1 cellular context compared by ENCODE assay signal in the genomic region with DNA sequence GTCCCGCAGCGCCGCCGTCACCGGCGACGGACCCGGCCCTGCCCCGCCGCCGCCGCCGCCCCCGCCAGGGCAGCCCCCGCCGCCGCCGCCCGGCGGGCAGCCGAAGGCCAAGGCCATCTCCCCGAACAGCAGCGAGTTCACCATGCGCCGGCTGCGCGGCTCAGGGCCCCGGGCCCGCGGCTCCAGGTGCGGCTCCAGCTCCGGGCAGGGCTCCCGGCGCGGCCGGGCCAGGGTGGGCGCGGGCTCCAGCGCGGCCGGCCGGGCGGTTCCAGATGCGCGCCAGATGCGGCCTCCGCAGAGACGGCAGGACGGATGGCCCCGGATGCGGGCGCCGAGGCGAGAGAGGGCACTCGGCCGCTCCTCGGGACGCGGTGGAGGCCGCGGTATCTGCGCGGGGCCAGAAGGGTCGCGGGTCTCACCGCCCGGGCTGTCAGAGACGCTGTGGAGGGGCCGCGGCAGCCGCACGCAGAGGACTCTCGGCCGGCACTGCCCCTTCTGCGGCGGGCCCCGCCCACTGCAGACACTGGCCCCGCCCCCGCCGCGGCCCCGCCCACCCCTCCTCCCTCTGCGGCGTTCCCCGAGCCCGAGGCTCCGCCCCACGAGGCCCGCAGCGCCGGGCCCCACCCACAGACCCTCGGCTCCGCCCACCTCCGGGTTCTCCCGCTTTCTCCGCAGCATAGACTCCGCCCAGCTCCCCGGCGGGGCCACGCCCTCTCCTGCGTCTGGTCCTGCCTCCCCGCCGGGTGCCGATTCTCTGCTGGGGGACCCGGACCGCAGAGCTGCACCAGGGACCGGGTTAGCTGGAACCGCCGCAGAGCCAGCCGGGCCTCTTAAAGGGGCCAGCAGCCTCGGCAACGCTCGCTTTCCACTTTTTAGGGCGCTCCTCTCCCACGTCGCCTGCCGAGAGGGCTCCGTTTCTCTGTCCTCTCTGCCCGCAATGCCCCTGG.
A peak's percentile ranks its signal among the peaks of the same experiment; 100 is the strongest.
TF ChIP-seq lines count a peak whose summit lies in the region.

A gene (minus strand): TSS at position 488 of the 947 bp plus-strand sequence. CDS start 344 bp downstream, at position 144.

TF ChIP-seq in HepG2, 621 proteins besides CTCF, POLR2A, EP300 and RAD21 (continued from another document and continues in another):
- TF ChIP-seq, protein P1, sequence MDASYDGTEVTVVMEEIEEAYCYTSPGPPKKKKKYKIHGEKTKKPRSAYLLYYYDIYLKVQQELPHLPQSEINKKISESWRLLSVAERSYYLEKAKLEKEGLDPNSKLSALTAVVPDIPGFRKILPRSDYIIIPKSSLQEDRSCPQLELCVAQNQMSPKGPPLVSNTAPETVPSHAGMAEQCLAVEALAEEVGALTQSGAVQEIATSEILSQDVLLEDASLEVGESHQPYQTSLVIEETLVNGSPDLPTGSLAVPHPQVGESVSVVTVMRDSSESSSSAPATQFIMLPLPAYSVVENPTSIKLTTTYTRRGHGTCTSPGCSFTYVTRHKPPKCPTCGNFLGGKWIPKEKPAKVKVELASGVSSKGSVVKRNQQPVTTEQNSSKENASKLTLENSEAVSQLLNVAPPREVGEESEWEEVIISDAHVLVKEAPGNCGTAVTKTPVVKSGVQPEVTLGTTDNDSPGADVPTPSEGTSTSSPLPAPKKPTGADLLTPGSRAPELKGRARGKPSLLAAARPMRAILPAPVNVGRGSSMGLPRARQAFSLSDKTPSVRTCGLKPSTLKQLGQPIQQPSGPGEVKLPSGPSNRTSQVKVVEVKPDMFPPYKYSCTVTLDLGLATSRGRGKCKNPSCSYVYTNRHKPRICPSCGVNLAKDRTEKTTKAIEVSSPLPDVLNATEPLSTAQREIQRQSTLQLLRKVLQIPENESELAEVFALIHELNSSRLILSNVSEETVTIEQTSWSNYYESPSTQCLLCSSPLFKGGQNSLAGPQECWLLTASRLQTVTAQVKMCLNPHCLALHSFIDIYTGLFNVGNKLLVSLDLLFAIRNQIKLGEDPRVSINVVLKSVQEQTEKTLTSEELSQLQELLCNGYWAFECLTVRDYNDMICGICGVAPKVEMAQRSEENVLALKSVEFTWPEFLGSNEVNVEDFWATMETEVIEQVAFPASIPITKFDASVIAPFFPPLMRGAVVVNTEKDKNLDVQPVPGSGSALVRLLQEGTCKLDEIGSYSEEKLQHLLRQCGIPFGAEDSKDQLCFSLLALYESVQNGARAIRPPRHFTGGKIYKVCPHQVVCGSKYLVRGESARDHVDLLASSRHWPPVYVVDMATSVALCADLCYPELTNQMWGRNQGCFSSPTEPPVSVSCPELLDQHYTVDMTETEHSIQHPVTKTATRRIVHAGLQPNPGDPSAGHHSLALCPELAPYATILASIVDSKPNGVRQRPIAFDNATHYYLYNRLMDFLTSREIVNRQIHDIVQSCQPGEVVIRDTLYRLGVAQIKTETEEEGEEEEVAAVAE (CRISPR knock-in tag; IDR thresholded peaks at IDR 0.05; ENCODE audit: borderline replicate concordance): no peak
- TF ChIP-seq SALL1 (CRISPR knock-in tag; IDR thresholded peaks at IDR 0.05) (peak; percentile 42), TAF1 (CRISPR knock-in tag; IDR thresholded peaks at IDR 0.05) (peak; percentile 84), DNMT1 (CRISPR knock-in tag; IDR thresholded peaks at IDR 0.05) (no peak), ZMYM3 (CRISPR knock-in tag; IDR thresholded peaks at IDR 0.05) (no peak), KLF16 (CRISPR knock-in tag; IDR thresholded peaks at IDR 0.05) (no peak), MED1 (CRISPR knock-in tag; IDR thresholded peaks at IDR 0.05) (peak; percentile 43; the same call in 1 of the 2 replicates), SAFB2 (CRISPR knock-in tag; IDR thresholded peaks at IDR 0.05; ENCODE audit: borderline replicate concordance, low read depth) (0 out of 2 replicates have a peak, but pooled peaks have one; percentile 31), YEATS2 (CRISPR knock-in tag; IDR thresholded peaks at IDR 0.05; ENCODE audit: borderline replicate concordance) (0 out of 2 replicates have a peak, but pooled peaks have one; percentile 35), MTF1 (CRISPR knock-in tag; IDR thresholded peaks at IDR 0.05) (no peak), ZNF674 (CRISPR knock-in tag; IDR thresholded peaks at IDR 0.05; ENCODE audit: low read depth) (no peak), ZNF746 (CRISPR knock-in tag; IDR thresholded peaks at IDR 0.05) (no peak), MXI1 (IDR thresholded peaks at IDR 0.05; ENCODE audit: borderline replicate concordance, low read depth, low read length) (peak; percentile 6; the same call in 1 of the 3 replicates), ZNF160 (CRISPR knock-in tag; IDR thresholded peaks at IDR 0.05) (0 out of 2 replicates have a peak, but pooled peaks have one; percentile 34), ZMAT3 (CRISPR knock-in tag; conservative IDR thresholded peaks at IDR 0.05) (0 out of 2 replicates have a peak, but pooled peaks have one; percentile 36), AGO2 (optimal IDR thresholded peaks at IDR 0.05; ENCODE audit: low read depth, low read length) (peak; percentile 47), ZNF460 (CRISPR knock-in tag; IDR thresholded peaks at IDR 0.05; ENCODE audit: borderline replicate concordance) (no peak; the same call in 1 of the 2 replicates), NBN (conservative IDR thresholded peaks at IDR 0.05) (no peak), BORCS8-MEF2B (CRISPR knock-in tag; IDR thresholded peaks at IDR 0.05) (no peak), SAP130 (CRISPR knock-in tag; IDR thresholded peaks at IDR 0.05; ENCODE audit: low read depth) (peak; percentile 67), ZNF430 (CRISPR knock-in tag; IDR thresholded peaks at IDR 0.05) (no peak), ZNF83 (CRISPR knock-in tag; IDR thresholded peaks at IDR 0.05; ENCODE audit: borderline replicate concordance) (no peak), KLF11 (CRISPR knock-in tag; IDR thresholded peaks at IDR 0.05) (no peak), WIZ (CRISPR knock-in tag; IDR thresholded peaks at IDR 0.05) (no peak), REL (CRISPR knock-in tag; conservative IDR thresholded peaks at IDR 0.05) (0 out of 2 replicates have a peak, but pooled peaks have one; percentile 45), PHF8 (CRISPR knock-in tag; IDR thresholded peaks at IDR 0.05) (peak; percentile 64)
- TF ChIP-seq, protein P2, sequence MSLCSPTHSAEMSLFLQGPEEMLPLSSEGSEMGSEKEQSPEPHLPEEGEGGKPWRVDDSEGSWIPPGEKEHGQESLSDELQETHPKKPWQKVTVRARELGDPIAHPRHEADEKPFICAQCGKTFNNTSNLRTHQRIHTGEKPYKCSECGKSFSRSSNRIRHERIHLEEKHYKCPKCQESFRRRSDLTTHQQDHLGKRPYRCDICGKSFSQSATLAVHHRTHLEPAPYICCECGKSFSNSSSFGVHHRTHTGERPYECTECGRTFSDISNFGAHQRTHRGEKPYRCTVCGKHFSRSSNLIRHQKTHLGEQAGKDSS (CRISPR knock-in tag; IDR thresholded peaks at IDR 0.05; ENCODE audit: borderline replicate concordance, low read depth): no peak
- TF ChIP-seq, protein P3, sequence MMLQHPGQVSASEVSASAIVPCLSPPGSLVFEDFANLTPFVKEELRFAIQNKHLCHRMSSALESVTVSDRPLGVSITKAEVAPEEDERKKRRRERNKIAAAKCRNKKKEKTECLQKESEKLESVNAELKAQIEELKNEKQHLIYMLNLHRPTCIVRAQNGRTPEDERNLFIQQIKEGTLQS (CRISPR knock-in tag; IDR thresholded peaks at IDR 0.05): no peak
- TF ChIP-seq, protein P4, sequence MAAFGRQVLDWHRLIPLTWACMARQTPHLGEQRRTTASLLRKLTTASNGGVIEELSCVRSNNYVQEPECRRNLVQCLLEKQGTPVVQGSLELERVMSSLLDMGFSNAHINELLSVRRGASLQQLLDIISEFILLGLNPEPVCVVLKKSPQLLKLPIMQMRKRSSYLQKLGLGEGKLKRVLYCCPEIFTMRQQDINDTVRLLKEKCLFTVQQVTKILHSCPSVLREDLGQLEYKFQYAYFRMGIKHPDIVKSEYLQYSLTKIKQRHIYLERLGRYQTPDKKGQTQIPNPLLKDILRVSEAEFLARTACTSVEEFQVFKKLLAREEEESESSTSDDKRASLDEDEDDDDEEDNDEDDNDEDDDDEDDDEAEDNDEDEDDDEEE (CRISPR knock-in tag; IDR thresholded peaks at IDR 0.05): no peak
- TF ChIP-seq, protein P5, sequence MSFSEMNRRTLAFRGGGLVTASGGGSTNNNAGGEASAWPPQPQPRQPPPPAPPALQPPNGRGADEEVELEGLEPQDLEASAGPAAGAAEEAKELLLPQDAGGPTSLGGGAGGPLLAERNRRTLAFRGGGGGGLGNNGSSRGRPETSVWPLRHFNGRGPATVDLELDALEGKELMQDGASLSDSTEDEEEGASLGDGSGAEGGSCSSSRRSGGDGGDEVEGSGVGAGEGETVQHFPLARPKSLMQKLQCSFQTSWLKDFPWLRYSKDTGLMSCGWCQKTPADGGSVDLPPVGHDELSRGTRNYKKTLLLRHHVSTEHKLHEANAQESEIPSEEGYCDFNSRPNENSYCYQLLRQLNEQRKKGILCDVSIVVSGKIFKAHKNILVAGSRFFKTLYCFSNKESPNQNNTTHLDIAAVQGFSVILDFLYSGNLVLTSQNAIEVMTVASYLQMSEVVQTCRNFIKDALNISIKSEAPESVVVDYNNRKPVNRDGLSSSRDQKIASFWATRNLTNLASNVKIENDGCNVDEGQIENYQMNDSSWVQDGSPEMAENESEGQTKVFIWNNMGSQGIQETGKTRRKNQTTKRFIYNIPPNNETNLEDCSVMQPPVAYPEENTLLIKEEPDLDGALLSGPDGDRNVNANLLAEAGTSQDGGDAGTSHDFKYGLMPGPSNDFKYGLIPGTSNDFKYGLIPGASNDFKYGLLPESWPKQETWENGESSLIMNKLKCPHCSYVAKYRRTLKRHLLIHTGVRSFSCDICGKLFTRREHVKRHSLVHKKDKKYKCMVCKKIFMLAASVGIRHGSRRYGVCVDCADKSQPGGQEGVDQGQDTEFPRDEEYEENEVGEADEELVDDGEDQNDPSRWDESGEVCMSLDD (CRISPR knock-in tag; IDR thresholded peaks at IDR 0.05; ENCODE audit: borderline replicate concordance): no peak
- TF ChIP-seq, protein P6, sequence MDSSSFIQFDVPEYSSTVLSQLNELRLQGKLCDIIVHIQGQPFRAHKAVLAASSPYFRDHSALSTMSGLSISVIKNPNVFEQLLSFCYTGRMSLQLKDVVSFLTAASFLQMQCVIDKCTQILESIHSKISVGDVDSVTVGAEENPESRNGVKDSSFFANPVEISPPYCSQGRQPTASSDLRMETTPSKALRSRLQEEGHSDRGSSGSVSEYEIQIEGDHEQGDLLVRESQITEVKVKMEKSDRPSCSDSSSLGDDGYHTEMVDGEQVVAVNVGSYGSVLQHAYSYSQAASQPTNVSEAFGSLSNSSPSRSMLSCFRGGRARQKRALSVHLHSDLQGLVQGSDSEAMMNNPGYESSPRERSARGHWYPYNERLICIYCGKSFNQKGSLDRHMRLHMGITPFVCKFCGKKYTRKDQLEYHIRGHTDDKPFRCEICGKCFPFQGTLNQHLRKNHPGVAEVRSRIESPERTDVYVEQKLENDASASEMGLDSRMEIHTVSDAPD (CRISPR knock-in tag; IDR thresholded peaks at IDR 0.05): no peak
- TF ChIP-seq, protein P7, sequence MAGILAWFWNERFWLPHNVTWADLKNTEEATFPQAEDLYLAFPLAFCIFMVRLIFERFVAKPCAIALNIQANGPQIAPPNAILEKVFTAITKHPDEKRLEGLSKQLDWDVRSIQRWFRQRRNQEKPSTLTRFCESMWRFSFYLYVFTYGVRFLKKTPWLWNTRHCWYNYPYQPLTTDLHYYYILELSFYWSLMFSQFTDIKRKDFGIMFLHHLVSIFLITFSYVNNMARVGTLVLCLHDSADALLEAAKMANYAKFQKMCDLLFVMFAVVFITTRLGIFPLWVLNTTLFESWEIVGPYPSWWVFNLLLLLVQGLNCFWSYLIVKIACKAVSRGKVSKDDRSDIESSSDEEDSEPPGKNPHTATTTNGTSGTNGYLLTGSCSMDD (CRISPR knock-in tag; IDR thresholded peaks at IDR 0.05): no peak
- TF ChIP-seq, protein P8, sequence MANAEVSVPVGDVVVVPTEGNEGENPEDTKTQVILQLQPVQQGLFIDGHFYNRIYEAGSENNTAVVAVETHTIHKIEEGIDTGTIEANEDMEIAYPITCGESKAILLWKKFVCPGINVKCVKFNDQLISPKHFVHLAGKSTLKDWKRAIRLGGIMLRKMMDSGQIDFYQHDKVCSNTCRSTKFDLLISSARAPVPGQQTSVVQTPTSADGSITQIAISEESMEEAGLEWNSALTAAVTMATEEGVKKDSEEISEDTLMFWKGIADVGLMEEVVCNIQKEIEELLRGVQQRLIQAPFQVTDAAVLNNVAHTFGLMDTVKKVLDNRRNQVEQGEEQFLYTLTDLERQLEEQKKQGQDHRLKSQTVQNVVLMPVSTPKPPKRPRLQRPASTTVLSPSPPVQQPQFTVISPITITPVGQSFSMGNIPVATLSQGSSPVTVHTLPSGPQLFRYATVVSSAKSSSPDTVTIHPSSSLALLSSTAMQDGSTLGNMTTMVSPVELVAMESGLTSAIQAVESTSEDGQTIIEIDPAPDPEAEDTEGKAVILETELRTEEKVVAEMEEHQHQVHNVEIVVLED (CRISPR knock-in tag; IDR thresholded peaks at IDR 0.05; ENCODE audit: borderline replicate concordance): no peak; the same call in 1 of the 2 replicates
- TF ChIP-seq, protein P9, sequence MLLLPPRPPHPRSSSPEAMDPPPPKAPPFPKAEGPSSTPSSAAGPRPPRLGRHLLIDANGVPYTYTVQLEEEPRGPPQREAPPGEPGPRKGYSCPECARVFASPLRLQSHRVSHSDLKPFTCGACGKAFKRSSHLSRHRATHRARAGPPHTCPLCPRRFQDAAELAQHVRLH (CRISPR knock-in tag; IDR thresholded peaks at IDR 0.05; ENCODE audit: borderline replicate concordance, low read depth): peak; percentile 26; the same call in 1 of the 2 replicates
